Comparison of ENCODE assay signal across 1 cellular context in genomic region chr17:65742433-65743312, GRCh38.
TF ChIP-seq lines count a peak whose summit lies in the region.

No MANE protein-coding gene starts in this region.

TF ChIP-seq in SK-N-SH treated with all-trans-retinoic acid at 6 μM for 48 hours, 23 proteins besides CTCF, POLR2A, EP300 and RAD21 (continued from another document):
- TF ChIP-seq CSRNP3 (CRISPR knock-in tag; IDR thresholded peaks at IDR 0.05) = no peak
- no peak for TF ChIP-seq ZFP3 (CRISPR knock-in tag; IDR thresholded peaks at IDR 0.05)
- TF ChIP-seq ZC3H10 (CRISPR knock-in tag; IDR thresholded peaks at IDR 0.05) = 0 out of 2 replicates have a peak, but pooled peaks have one; percentile 30
